In the genomic region with DNA sequence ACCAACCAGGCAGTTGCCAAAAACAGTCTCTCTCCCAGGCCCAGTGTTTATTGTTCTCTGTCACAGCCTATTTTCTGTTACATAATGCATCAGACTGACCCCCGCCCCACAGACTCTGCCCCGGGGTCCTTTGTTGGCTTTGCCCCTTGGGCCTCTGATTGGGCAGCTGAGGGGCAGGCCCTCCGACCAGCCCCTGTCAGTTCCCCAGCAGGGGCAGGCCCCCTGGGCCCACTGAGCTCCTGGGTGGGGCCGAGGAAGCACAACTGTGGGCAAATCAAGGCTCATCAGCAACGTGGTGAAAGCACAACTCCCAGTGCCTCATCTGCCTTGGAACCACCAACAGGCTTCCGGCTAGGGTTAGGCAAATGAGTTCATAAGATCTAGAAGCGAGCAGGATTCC, we compare ENCODE assay signal across 28 cellular contexts.
"Had no signal": no experiment of that assay in that cellular context is flagged by ENCODE, and none has a peak within 500 bp of the region (broad histone marks: within the 10 kb centered on the region; RNA-seq: fewer than 3 reads in every experiment).

No MANE protein-coding gene starts in this region.

- H3K4me3 Mint-ChIP-seq: nephron progenitor cell; stimulated activated naive B cell treated with anti-CD40 and anti-IgM and Interleukin-4, amounts not matched to agents 10 μg/mL and 1 μg/mL and 100 μg/mL, for 72 hours; stimulated activated naive CD8-positive, alpha-beta T cell treated with anti-CD3 and anti-CD28 coated beads, Interleukin-15, Interleukin-2, amounts not matched to agents 100 ng/mL and 50 ng/mL, for 24 hours had no signal

- H3K27ac ChIP-seq: coronary artery, esophagus muscularis mucosa, foreskin keratinocyte, gastroesophageal sphincter, heart left ventricle, left lung, parathyroid adenoma, prostate gland, skin epidermis, thoracic aorta, transverse colon, upper lobe of right lung, uterus had no signal

- FAIRE-seq: endothelial cell of umbilical vein, islet of Langerhans had no signal

- ATAC-seq: foreskin keratinocyte; gastroesophageal sphincter; left cardiac atrium; left lung; naive thymus-derived CD8-positive, alpha-beta T cell; right cardiac atrium; stimulated activated naive B cell treated with anti-CD40 and anti-IgM and Interleukin-4, amounts not matched to agents 10 μg/mL and 1 μg/mL and 100 μg/mL, for 72 hours had no signal

- H3K4me1 Mint-ChIP-seq: naive thymus-derived CD8-positive, alpha-beta T cell; stimulated activated naive B cell treated with anti-CD40 and anti-IgM and Interleukin-4, amounts not matched to agents 10 μg/mL and 1 μg/mL and 100 μg/mL, for 72 hours had no signal

- H3K9me3 Mint-ChIP-seq: naive thymus-derived CD8-positive, alpha-beta T cell; stimulated activated naive B cell treated with anti-CD40 and anti-IgM and Interleukin-4, amounts not matched to agents 10 μg/mL and 1 μg/mL and 100 μg/mL, for 72 hours; stimulated activated naive CD8-positive, alpha-beta T cell treated with anti-CD3 and anti-CD28 coated beads, Interleukin-15, Interleukin-2, amounts not matched to agents 100 ng/mL and 50 ng/mL, for 24 hours had no signal

- H3K9me3 ChIP-seq: esophagus muscularis mucosa, gastroesophageal sphincter, heart left ventricle, left lung, prostate gland, thoracic aorta, transverse colon, upper lobe of right lung, uterus had no signal

- H3K4me1 ChIP-seq: esophagus muscularis mucosa, foreskin keratinocyte, gastroesophageal sphincter, heart left ventricle, left lung, parathyroid adenoma, prostate gland, transverse colon, upper lobe of right lung, uterus had no signal

- H3K36me3 Mint-ChIP-seq: naive thymus-derived CD8-positive, alpha-beta T cell; stimulated activated naive B cell treated with anti-CD40 and anti-IgM and Interleukin-4, amounts not matched to agents 10 μg/mL and 1 μg/mL and 100 μg/mL, for 72 hours had no signal

- DNase-seq: dermis blood vessel endothelial cell; effector memory CD4-positive, alpha-beta T cell; foreskin keratinocyte; heart left ventricle; hippocampal formation; left cardiac atrium; left lung; mammary epithelial cell; mesendoderm; naive thymus-derived CD8-positive, alpha-beta T cell; nephron progenitor cell; stimulated activated CD4-positive, alpha-beta T cell treated with anti-CD3 and anti-CD28 coated beads, Interleukin-15, amount 100 ng/mL, for 24 hours; stimulated activated CD4-positive, alpha-beta T cell treated with anti-CD3 and anti-CD28 coated beads, Interleukin-2, amount 100 ng/mL, for 48 hours; stimulated activated naive B cell treated with anti-CD40 and anti-IgM and Interleukin-4, amounts not matched to agents 10 μg/mL and 1 μg/mL and 100 μg/mL, for 72 hours; transverse colon; upper lobe of right lung; uterus had no signal

- H3K27ac Mint-ChIP-seq: stimulated activated naive B cell treated with anti-CD40 and anti-IgM and Interleukin-4, amounts not matched to agents 10 μg/mL and 1 μg/mL and 100 μg/mL, for 72 hours; stimulated activated naive CD8-positive, alpha-beta T cell treated with anti-CD3 and anti-CD28 coated beads, Interleukin-15, Interleukin-2, amounts not matched to agents 100 ng/mL and 50 ng/mL, for 24 hours had no signal

- H3K27me3 Mint-ChIP-seq: stimulated activated naive B cell treated with anti-CD40 and anti-IgM and Interleukin-4, amounts not matched to agents 10 μg/mL and 1 μg/mL and 100 μg/mL, for 72 hours; stimulated activated naive CD8-positive, alpha-beta T cell treated with anti-CD3 and anti-CD28 coated beads, Interleukin-15, Interleukin-2, amounts not matched to agents 100 ng/mL and 50 ng/mL, for 24 hours had no signal

- H3K4me3 ChIP-seq: coronary artery, esophagus muscularis mucosa, gastroesophageal sphincter, heart left ventricle, left lung, prostate gland, skin epidermis, thoracic aorta, transverse colon, upper lobe of right lung, uterus had no signal
